8 cellular contexts compared by ENCODE assay signal in the genomic region with DNA sequence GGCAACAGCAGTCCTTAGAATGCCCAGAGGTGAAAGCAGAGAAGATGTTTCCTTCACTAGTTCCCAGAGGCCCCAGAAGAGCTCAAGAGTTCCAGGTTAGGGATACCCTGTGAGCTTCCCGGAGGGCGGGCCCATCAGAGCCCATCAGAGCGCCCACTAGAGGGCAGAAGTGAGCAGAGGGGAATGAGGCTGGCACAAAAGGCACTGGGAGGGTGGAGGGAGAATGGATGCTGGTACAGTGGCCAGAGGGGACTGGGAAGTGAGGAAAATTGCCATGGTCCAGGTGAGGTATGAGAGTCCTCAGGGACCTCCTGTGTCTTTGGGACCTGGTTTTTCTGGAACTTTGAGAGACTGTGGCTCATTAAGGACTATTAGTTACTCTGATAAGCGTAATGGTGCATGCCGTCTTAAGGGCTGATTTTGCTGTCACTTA. TPM values are rescaled to one million over a fixed set of nuclear protein-coding genes. Genes with fewer than 3 reads are reported as not detected.
DNase-seq lines count a peak whose midpoint lies in the region; ATAC-seq and TF ChIP-seq lines count a peak whose summit lies in the region.

No MANE protein-coding gene starts in this region.

- POLR2A ChIA-PET in PC-3 (lab: Charles Lee; ENCODE audit: unreplicated experiment): no interaction called here

- BruUV-seq in PC-3 (replicated peaks; lab: Mats Ljungman, UMichigan): no TSS peak

- H3K27me3 ChIP-seq in CD4-positive, CD25-positive, alpha-beta regulatory T cell (ENCODE audit: control insufficient read depth, insufficient read depth, low read length): peaks cover 5% of the 10 kb centered on the region
- peaks cover 42% of the 10 kb centered on the region for H3K27me3 ChIP-seq in PC-3 (ENCODE audit: low read length)

- no peaks in the 10 kb centered on the region for H3K9me3 Mint-ChIP-seq in CD4-positive, CD25-positive, alpha-beta regulatory T cell
- no peaks in the 10 kb centered on the region for H3K9me3 Mint-ChIP-seq in activated T-helper 2 cell treated with anti-CD3 and anti-CD28 coated beads, Interferon-gamma antibody, Interleukin-2, Interleukin-4, amounts not matched to agents 10 μg/mL and 5 μg/mL and 100 μg/mL, durations not matched to agents 14 hours and 24 hours and 36 hours

- H3K9me3 ChIP-seq in CD4-positive, CD25-positive, alpha-beta regulatory T cell (ENCODE audit: control insufficient read depth in 2 of 2, low read length in 2 of 2): no peaks in the 10 kb centered on the region
- H3K9me3 ChIP-seq in PC-3 (ENCODE audit: low read length): no peaks in the 10 kb centered on the region

- no peak overlapping the region for H2AFZ ChIP-seq in PC-3 (ENCODE audit: low read length)

- no peak overlapping the region for H3K4me3 Mint-ChIP-seq in CD4-positive, CD25-positive, alpha-beta regulatory T cell
- no peak overlapping the region for H3K4me3 Mint-ChIP-seq in activated T-helper 2 cell treated with anti-CD3 and anti-CD28 coated beads, Interferon-gamma antibody, Interleukin-2, Interleukin-4, amounts not matched to agents 10 μg/mL and 5 μg/mL and 100 μg/mL, durations not matched to agents 14 hours and 24 hours and 36 hours (ENCODE audit: low read depth)

- no peak overlapping the region for H3K27ac ChIP-seq in CD4-positive, CD25-positive, alpha-beta regulatory T cell (ENCODE audit: insufficient read depth, low read length, poor library complexity, severe bottlenecking)
- no peak overlapping the region for H3K27ac ChIP-seq in PC-3 (ENCODE audit: low read length)

- H3K27ac Mint-ChIP-seq in CD4-positive, CD25-positive, alpha-beta regulatory T cell: no peak overlapping the region
- H3K27ac Mint-ChIP-seq in activated T-helper 2 cell treated with anti-CD3 and anti-CD28 coated beads, Interferon-gamma antibody, Interleukin-2, Interleukin-4, amounts not matched to agents 10 μg/mL and 5 μg/mL and 100 μg/mL, durations not matched to agents 14 hours and 24 hours and 36 hours: no peak overlapping the region

- intact Hi-C loops in PC-3 (cut with micrococcal nuclease): no loop called here
- intact Hi-C loops in activated T-helper 2 cell treated with anti-CD3 and anti-CD28 coated beads, Interferon-gamma antibody, Interleukin-2, Interleukin-4, amounts not matched to agents 10 μg/mL and 5 μg/mL and 100 μg/mL, durations not matched to agents 14 hours and 24 hours and 36 hours (cut with micrococcal nuclease): loop anchor here (2.0 kb wide), 1 partner anchor 456 kb away; no protein-coding TSS in a partner anchor

- CTCF ChIA-PET in PC-3 (lab: Charles Lee): interaction anchor here (0.6 kb wide), 2 partner anchors 49 to 204 kb away, joined by 3 read pairs; no protein-coding TSS in a partner anchor

- no peaks in the 10 kb centered on the region for H3F3A ChIP-seq in PC-3 (ENCODE audit: low read length, unreplicated experiment)

- ATAC-seq in CD4-positive, CD25-positive, alpha-beta regulatory T cell (ENCODE audit: low read depth in 2 of 2): no peak
- peak; percentile 59 for ATAC-seq in GM21529 (IDR thresholded peaks at IDR 0.05; ENCODE audit: unreplicated experiment)
- peak; percentile 77 for ATAC-seq in PC-3
- ATAC-seq in GM21576 (IDR thresholded peaks at IDR 0.05; ENCODE audit: unreplicated experiment): no peak
- no peak for ATAC-seq in HG03521 (IDR thresholded peaks at IDR 0.05; ENCODE audit: unreplicated experiment)

- no peaks in the 10 kb centered on the region for H3K79me2 ChIP-seq in PC-3 (ENCODE audit: low read length)

- no peak overlapping the region for H3K4me3 ChIP-seq in CD4-positive, CD25-positive, alpha-beta regulatory T cell (ENCODE audit: low read depth, low read length)
- H3K4me3 ChIP-seq in PC-3 (ENCODE audit: low read length): no peak overlapping the region

- no peaks in the 10 kb centered on the region for H3K36me3 Mint-ChIP-seq in CD4-positive, CD25-positive, alpha-beta regulatory T cell
- no peaks in the 10 kb centered on the region for H3K36me3 Mint-ChIP-seq in activated T-helper 2 cell treated with anti-CD3 and anti-CD28 coated beads, Interferon-gamma antibody, Interleukin-2, Interleukin-4, amounts not matched to agents 10 μg/mL and 5 μg/mL and 100 μg/mL, durations not matched to agents 14 hours and 24 hours and 36 hours (ENCODE audit: low read depth)

- no peaks in the 10 kb centered on the region for H4K20me1 ChIP-seq in PC-3 (ENCODE audit: low read length)

- H3K4me1 ChIP-seq in CD4-positive, CD25-positive, alpha-beta regulatory T cell (ENCODE audit: control insufficient read depth, insufficient read depth, low read length, poor library complexity, severe bottlenecking): no peaks in the 10 kb centered on the region
- no peaks in the 10 kb centered on the region for H3K4me1 ChIP-seq in PC-3 (ENCODE audit: insufficient read depth, low read length)

- DNase-seq in CD4-positive, CD25-positive, alpha-beta regulatory T cell: peak; percentile 3 to 28 (median 9)
- DNase-seq in PC-3 (peak; percentile 72), inferior parietal cortex (ENCODE audit: extremely low spot score) (peak; percentile 34)
- peak; percentile 24 for DNase-seq in activated T-helper 2 cell treated with anti-CD3 and anti-CD28 coated beads, Interferon-gamma antibody, Interleukin-2, Interleukin-4, amounts not matched to agents 10 μg/mL and 5 μg/mL and 100 μg/mL, durations not matched to agents 14 hours and 24 hours and 36 hours (ENCODE audit: low spot score)
- DNase-seq in stimulated activated CD8-positive, alpha-beta memory T cell treated with anti-CD3 and anti-CD28 coated beads, Interleukin-7, amount 100 ng/mL, for 24 hours (ENCODE audit: low read depth): peak; percentile 24

- no peak overlapping the region for H3K9ac ChIP-seq in PC-3 (ENCODE audit: low read length)

- H3K27me3 Mint-ChIP-seq in CD4-positive, CD25-positive, alpha-beta regulatory T cell: peaks cover 16% of the 10 kb centered on the region
- peaks cover 1% of the 10 kb centered on the region for H3K27me3 Mint-ChIP-seq in activated T-helper 2 cell treated with anti-CD3 and anti-CD28 coated beads, Interferon-gamma antibody, Interleukin-2, Interleukin-4, amounts not matched to agents 10 μg/mL and 5 μg/mL and 100 μg/mL, durations not matched to agents 14 hours and 24 hours and 36 hours (ENCODE audit: low read depth)

- no peak overlapping the region for H3K4me2 ChIP-seq in PC-3 (ENCODE audit: low read length)

- TF ChIP-seq CTCF in PC-3 (conservative IDR thresholded peaks at IDR 0.05; ENCODE audit: low read depth, low read length): peak; percentile 92

- H3K4me1 Mint-ChIP-seq in CD4-positive, CD25-positive, alpha-beta regulatory T cell: peaks cover 0 to 6% (median 0%) of the 10 kb centered on the region in 4 donors
- H3K4me1 Mint-ChIP-seq in activated T-helper 2 cell treated with anti-CD3 and anti-CD28 coated beads, Interferon-gamma antibody, Interleukin-2, Interleukin-4, amounts not matched to agents 10 μg/mL and 5 μg/mL and 100 μg/mL, durations not matched to agents 14 hours and 24 hours and 36 hours (ENCODE audit: low read depth): no peaks in the 10 kb centered on the region

- H3K9me2 ChIP-seq in PC-3 (replicated peaks; ENCODE audit: low read length): no peaks in the 10 kb centered on the region

- no peaks in the 10 kb centered on the region for H3K36me3 ChIP-seq in CD4-positive, CD25-positive, alpha-beta regulatory T cell (ENCODE audit: control insufficient read depth, insufficient read depth, low read length)
- H3K36me3 ChIP-seq in PC-3 (ENCODE audit: low read depth, low read length): no peaks in the 10 kb centered on the region

RNA-seq across cellular contexts. Expression of a gene that starts 57.3 kb away (rescaled TPM):
- total RNA-seq in CD4-positive, CD25-positive, alpha-beta regulatory T cell: not detected
- under 1 TPM in 1 of 4 donors, not detected in 3; 0.30 TPM for polyA plus RNA-seq in CD4-positive, CD25-positive, alpha-beta regulatory T cell
- not detected in 2 replicates for total RNA-seq in PC-3 (2014; rRNA removed)
- total RNA-seq in activated T-helper 2 cell treated with anti-CD3 and anti-CD28 coated beads, Interferon-gamma antibody, Interleukin-2, Interleukin-4, amounts not matched to agents 10 μg/mL and 5 μg/mL and 100 μg/mL, durations not matched to agents 14 hours and 24 hours and 36 hours: not detected in 2 replicates

Comparison
In these comparisons a context has a peak if more than half of its experiments do, and no peak if none do; other contexts are left out.
1. ATAC-seq: peak in GM21529 (single experiment) and PC-3 (single experiment); none in CD4-positive, CD25-positive, alpha-beta regulatory T cell (0 of 2), GM21576 (single experiment) and HG03521 (single experiment).
2. DNase-seq: peak in every context shown above with its lines; median percentile 72 in PC-3; 34 in inferior parietal cortex; 24 in activated T-helper 2 cell treated with anti-CD3 and anti-CD28 coated beads, Interferon-gamma antibody, Interleukin-2, Interleukin-4, amounts not matched to agents 10 μg/mL and 5 μg/mL and 100 μg/mL, durations not matched to agents 14 hours and 24 hours and 36 hours; 24 in stimulated activated CD8-positive, alpha-beta memory T cell treated with anti-CD3 and anti-CD28 coated beads, Interleukin-7, amount 100 ng/mL, for 24 hours; 9 in CD4-positive, CD25-positive, alpha-beta regulatory T cell.